Comparison of ENCODE assay signal across 1 cellular context in genomic region chr11:20596629-20597129, GRCh38.
TF ChIP-seq lines count a peak whose summit lies in the region.

No MANE protein-coding gene starts in this region.

TF ChIP-seq in WTC11, 78 proteins besides CTCF, POLR2A, EP300 and RAD21 (continued from another document):
- TF ChIP-seq AR (CRISPR knock-in tag; IDR thresholded peaks at IDR 0.05): no peak
- no peak for TF ChIP-seq TP53 (CRISPR knock-in tag; IDR thresholded peaks at IDR 0.05)
- no peak for TF ChIP-seq JAZF1 (CRISPR knock-in tag; IDR thresholded peaks at IDR 0.05)
- no peak for TF ChIP-seq SMAD3 (CRISPR knock-in tag; IDR thresholded peaks at IDR 0.05; ENCODE audit: borderline replicate concordance)
- TF ChIP-seq ZBTB43 (CRISPR knock-in tag; IDR thresholded peaks at IDR 0.05): 0 out of 2 replicates have a peak, but pooled peaks have one; percentile 54
- no peak for TF ChIP-seq CREB1 (CRISPR knock-in tag; IDR thresholded peaks at IDR 0.05)
- TF ChIP-seq ZBTB21 (CRISPR knock-in tag; IDR thresholded peaks at IDR 0.05; ENCODE audit: borderline replicate concordance): 0 out of 2 replicates have a peak, but pooled peaks have one; percentile 16
- TF ChIP-seq TEAD1 (CRISPR knock-in tag; IDR thresholded peaks at IDR 0.05): no peak
- TF ChIP-seq GTF2I (CRISPR knock-in tag; conservative IDR thresholded peaks at IDR 0.05): 0 out of 2 replicates have a peak, but pooled peaks have one; percentile 14
- TF ChIP-seq NFYB (CRISPR knock-in tag; conservative IDR thresholded peaks at IDR 0.05; ENCODE audit: low read depth): peak; percentile 7; the same call in 1 of the 2 replicates
- TF ChIP-seq SP1 (CRISPR knock-in tag; conservative IDR thresholded peaks at IDR 0.05): 0 out of 2 replicates have a peak, but pooled peaks have one; percentile 32
- TF ChIP-seq ELF4 (CRISPR knock-in tag; IDR thresholded peaks at IDR 0.05; ENCODE audit: low read depth): no peak
- no peak for TF ChIP-seq IRF2 (CRISPR knock-in tag; IDR thresholded peaks at IDR 0.05; ENCODE audit: borderline replicate concordance, low read depth)
- peak; percentile 81 for TF ChIP-seq NFE2L1 (CRISPR knock-in tag; IDR thresholded peaks at IDR 0.05)
- TF ChIP-seq MAX (CRISPR knock-in tag; IDR thresholded peaks at IDR 0.05): peak; percentile 62; the same call in 1 of the 2 replicates
- no peak for TF ChIP-seq JUN (CRISPR knock-in tag; IDR thresholded peaks at IDR 0.05)
- no peak for TF ChIP-seq AFF4 (CRISPR knock-in tag; IDR thresholded peaks at IDR 0.05; ENCODE audit: borderline replicate concordance)
- TF ChIP-seq SOX15 (CRISPR knock-in tag; IDR thresholded peaks at IDR 0.05): no peak
- TF ChIP-seq HMGXB4 (CRISPR knock-in tag; IDR thresholded peaks at IDR 0.05): no peak
- 0 out of 2 replicates have a peak, but pooled peaks have one; percentile 47 for TF ChIP-seq FOXK1 (CRISPR knock-in tag; IDR thresholded peaks at IDR 0.05)
- 0 out of 2 replicates have a peak, but pooled peaks have one; percentile 48 for TF ChIP-seq MYBL2 (CRISPR knock-in tag; IDR thresholded peaks at IDR 0.05)
